Comparison of ENCODE assay signal across 16 cellular contexts in genomic region chr3:169454823-169455222, GRCh38.
A peak's percentile ranks its signal among the peaks of the same experiment; 100 is the strongest.
DNase-seq lines count a peak whose midpoint lies in the region; ATAC-seq and TF ChIP-seq lines count a peak whose summit lies in the region.
"Had no signal": no experiment of that assay in that cellular context is flagged by ENCODE, and none has a peak within 500 bp of the region (broad histone marks: within the 10 kb centered on the region; RNA-seq: fewer than 3 reads in every experiment).

No MANE protein-coding gene starts in this region.

- H3K27me3 ChIP-seq in mammary epithelial cell (ENCODE audit: insufficient read depth, low read length) (no peaks in the 10 kb centered on the region), skeletal muscle satellite cell (ENCODE audit: control insufficient read depth, insufficient read depth, low read length) (no peaks in the 10 kb centered on the region)
- H3K27me3 ChIP-seq: adrenal gland, sigmoid colon had no signal

- no peak overlapping the region for H2AFZ ChIP-seq in mammary epithelial cell (ENCODE audit: low read depth, low read length)

- H3K36me3 Mint-ChIP-seq in activated T-cell treated with anti-CD3 and anti-CD28 coated beads, Interleukin-2, amount 50 U/mL, for 4 hours (ENCODE audit: insufficient read depth), result no peaks in the 10 kb centered on the region
- H3K36me3 Mint-ChIP-seq: naive thymus-derived CD4-positive, alpha-beta T cell had no signal

- BruUV-seq in mammary epithelial cell (replicated peaks; lab: Mats Ljungman, UMichigan), result no TSS peak

- H3K4me3 ChIP-seq in mammary epithelial cell (replicated peaks in 1 of 3; ENCODE audit: insufficient read depth in 1 of 3, low read depth in 2 of 3, low read length in 3 of 3) (no peak overlapping the region), skeletal muscle satellite cell (ENCODE audit: low read length) (no peak overlapping the region)
- H3K4me3 ChIP-seq: adrenal gland, sigmoid colon, thoracic aorta had no signal

- H4K20me1 ChIP-seq in mammary epithelial cell (ENCODE audit: insufficient read depth, low read length), result no peaks in the 10 kb centered on the region

- dilution Hi-C loops in mammary epithelial cell (cut with HindIII; ENCODE audit: low sequenced_read_pairs), result no loop called here

- H3K36me3 ChIP-seq in mammary epithelial cell (ENCODE audit: insufficient read depth, low read length) (no peaks in the 10 kb centered on the region), skeletal muscle satellite cell (ENCODE audit: insufficient read depth, low read length) (no peaks in the 10 kb centered on the region)
- H3K36me3 ChIP-seq: adrenal gland, sigmoid colon, thoracic aorta had no signal

- no peak for TF ChIP-seq CTCF in mammary epithelial cell (conservative IDR thresholded peaks at IDR 0.05 in 1 of 2, IDR thresholded peaks at IDR 0.05 in 1 of 2; ENCODE audit: extremely low read depth in 1 of 2, insufficient read depth in 1 of 2, low read depth in 1 of 2, low read length in 2 of 2)

- no peak for ATAC-seq in activated T-cell treated with anti-CD3 and anti-CD28 coated beads, Interleukin-2, amount 50 U/mL, for 4 hours
- no peak for ATAC-seq in GM18873 (IDR thresholded peaks at IDR 0.05; ENCODE audit: low FRiP score, unreplicated experiment)
- ATAC-seq: effector memory CD8-positive, alpha-beta T cell; naive thymus-derived CD4-positive, alpha-beta T cell had no signal

- H3K4me2 ChIP-seq in mammary epithelial cell (ENCODE audit: insufficient read depth, low read depth, low read length) (peak overlapping the region; percentile 25), skeletal muscle satellite cell (ENCODE audit: low read length) (peak overlapping the region; percentile 28)

- CTCF ChIA-PET in mammary epithelial cell (lab: Charles Lee; ENCODE audit: low non-redundant PET), result interaction anchor here (0.6 kb wide), 1 partner anchor 25 kb away, joined by 13 read pairs; no protein-coding TSS in a partner anchor

- 0% methylated on average over 2 of the region's 2 CpGs for WGBS in mammary epithelial cell (ENCODE audit: low coverage, missing lambda C conversion rate)

- DNase-seq in HS-27A (ENCODE audit: low read depth), result peak; percentile 26
- peak; percentile 97 for DNase-seq in mammary epithelial cell
- peak; percentile 67 for DNase-seq in glomerular endothelial cell (ENCODE audit: extremely low read depth, low read depth, low spot score)
- DNase-seq in activated T-cell treated with anti-CD3 and anti-CD28 coated beads, Interleukin-2, amount 50 U/mL, for 4 hours, result no peak
- no peak for DNase-seq in AML-193 (lab: John Stamatoyannopoulos, UW)
- DNase-seq: activated CD8-positive, alpha-beta memory T cell treated with anti-CD3 and anti-CD28 coated beads, Interleukin-2, amount 50 U/mL, for 48 hours; adrenal gland; effector memory CD8-positive, alpha-beta T cell; islet precursor cell; naive thymus-derived CD4-positive, alpha-beta T cell; NCI-H1105; NCI-H524 treated with DMSO at 0.1 percent for 48 hours; sigmoid colon had no signal

- H3K9me3 ChIP-seq in mammary epithelial cell (replicated peaks; ENCODE audit: insufficient read depth, low read length), result no peaks in the 10 kb centered on the region
- H3K9me3 ChIP-seq in skeletal muscle satellite cell (replicated peaks; ENCODE audit: low read length), result no peaks in the 10 kb centered on the region
- H3K9me3 ChIP-seq: adrenal gland, sigmoid colon, thoracic aorta had no signal

- no peaks in the 10 kb centered on the region for H3K4me1 Mint-ChIP-seq in activated T-cell treated with anti-CD3 and anti-CD28 coated beads, Interleukin-2, amount 50 U/mL, for 4 hours (ENCODE audit: low read depth)
- H3K4me1 Mint-ChIP-seq: naive thymus-derived CD4-positive, alpha-beta T cell had no signal

- intact Hi-C loops in mammary epithelial cell (cut with micrococcal nuclease), result no loop called here

- H3K9ac ChIP-seq in mammary epithelial cell (ENCODE audit: insufficient read depth, low read length) (peak overlapping the region; percentile 29), skeletal muscle satellite cell (ENCODE audit: low read depth, low read length) (no peak overlapping the region)

- in situ Hi-C loops in mammary epithelial cell (cut with MboI; ENCODE audit: low sequenced_read_pairs in 2 of 2), result no loop called here

- H3K9me3 Mint-ChIP-seq in activated T-cell treated with anti-CD3 and anti-CD28 coated beads, Interleukin-2, amount 50 U/mL, for 4 hours, result no peaks in the 10 kb centered on the region
- H3K9me3 Mint-ChIP-seq: effector memory CD8-positive, alpha-beta T cell; naive thymus-derived CD4-positive, alpha-beta T cell had no signal

- H3K4me1 ChIP-seq in mammary epithelial cell (ENCODE audit: insufficient read depth, low read length) (peaks cover 16% of the 10 kb centered on the region), skeletal muscle satellite cell (ENCODE audit: control insufficient read depth, insufficient read depth, low read length) (peaks cover 27% of the 10 kb centered on the region)
- H3K4me1 ChIP-seq: adrenal gland, sigmoid colon had no signal

- H3K27me3 Mint-ChIP-seq in activated T-cell treated with anti-CD3 and anti-CD28 coated beads, Interleukin-2, amount 50 U/mL, for 4 hours (ENCODE audit: low read depth), result no peaks in the 10 kb centered on the region
- H3K27me3 Mint-ChIP-seq: effector memory CD8-positive, alpha-beta T cell had no signal

- no peak overlapping the region for H3K4me3 Mint-ChIP-seq in activated T-cell treated with anti-CD3 and anti-CD28 coated beads, Interleukin-2, amount 50 U/mL, for 4 hours
- H3K4me3 Mint-ChIP-seq: effector memory CD8-positive, alpha-beta T cell; naive thymus-derived CD4-positive, alpha-beta T cell had no signal

- H3K27ac ChIP-seq in mammary epithelial cell (ENCODE audit: insufficient read depth, low read depth, low read length), result peak overlapping the region; percentile 92
- H3K27ac ChIP-seq: adrenal gland, sigmoid colon, thoracic aorta had no signal

- no peaks in the 10 kb centered on the region for H3K79me2 ChIP-seq in mammary epithelial cell (ENCODE audit: insufficient read depth, low read length)

Comparison
In these comparisons a context has a peak if more than half of its experiments do, and no peak if none do; other contexts are left out.
1. DNase-seq: peak in HS-27A (single experiment), mammary epithelial cell (single experiment) and glomerular endothelial cell (single experiment); none in activated T-cell treated with anti-CD3 and anti-CD28 coated beads, Interleukin-2, amount 50 U/mL, for 4 hours (single experiment) and AML-193 (0 of 2).